28 cellular contexts compared by ENCODE assay signal in genomic region chr5:156907667-156908066, GRCh38. TPM values are rescaled to one million over a fixed set of nuclear protein-coding genes. Genes with fewer than 3 reads are reported as not detected.
"Had no signal": no experiment of that assay in that cellular context is flagged by ENCODE, and none has a peak within 500 bp of the region (broad histone marks: within the 10 kb centered on the region; RNA-seq: fewer than 3 reads in every experiment).

No MANE protein-coding gene starts in this region.

- H3K27ac ChIP-seq: KMS-11, PC-9, Peyer's patch, SJCRH30 had no signal

- H3K9me3 ChIP-seq: Peyer's patch, SJCRH30 had no signal

- H2AFZ ChIP-seq: PC-9 had no signal

- H3K4me3 ChIP-seq: PC-9, Peyer's patch, SJCRH30 had no signal

- H3K27me3 ChIP-seq: Peyer's patch, SJCRH30 had no signal

- H3K9ac ChIP-seq: KMS-11 had no signal

- ATAC-seq: HepG2, Right ventricle myocardium inferior, SK-N-SH treated with all-trans-retinoic acid at 6 μM for 48 hours had no signal

- H3K4me1 ChIP-seq: Peyer's patch, SJCRH30 had no signal

- H3K4me2 ChIP-seq: KMS-11, PC-9 had no signal

- DNase-seq: IMR-90; Kasumi-1; MM.1S; NCI-H1092 treated with DMSO at 0.1 percent for 48 hours; NCI-H1436; NCI-H187; NCI-H2029; NCI-H2081 treated with DMSO at 0.1 percent for 48 hours; NCI-H2171; NCI-H226; NCI-H446; NCI-H510A; NCI-H524 treated with DMSO at 0.1 percent for 48 hours; NCI-H69; NCI-H774; NK-92 treated with Interleukin-12 subunit alpha and Interleukin-12 subunit beta, amount 100 ng/mL, for 24 hours; OCI-M1; PC-9; Peyer's patch; SHP77 treated with DMSO at 0.1 percent for 48 hours; SJCRH30 had no signal

- H3K36me3 ChIP-seq: Peyer's patch, SJCRH30 had no signal

RNA-seq across cellular contexts. Expression of gene TIMD4, which starts 55.4 kb away (rescaled TPM):
- total RNA-seq: HepG2, HT1080, IMR-90, M059J, PC-9, RPMI7951, SJCRH30 had no signal
- polyA plus RNA-seq: IMR-90 had no signal

RNA-seq across cellular contexts. Expression of gene PPP1R2B, which starts 57.6 kb away (rescaled TPM):
- total RNA-seq: IMR-90, PC-9, Peyer's patch, Right ventricle myocardium inferior, SJCRH30 had no signal
- polyA plus RNA-seq: HepG2, IMR-90 had no signal
